In the genomic region with DNA sequence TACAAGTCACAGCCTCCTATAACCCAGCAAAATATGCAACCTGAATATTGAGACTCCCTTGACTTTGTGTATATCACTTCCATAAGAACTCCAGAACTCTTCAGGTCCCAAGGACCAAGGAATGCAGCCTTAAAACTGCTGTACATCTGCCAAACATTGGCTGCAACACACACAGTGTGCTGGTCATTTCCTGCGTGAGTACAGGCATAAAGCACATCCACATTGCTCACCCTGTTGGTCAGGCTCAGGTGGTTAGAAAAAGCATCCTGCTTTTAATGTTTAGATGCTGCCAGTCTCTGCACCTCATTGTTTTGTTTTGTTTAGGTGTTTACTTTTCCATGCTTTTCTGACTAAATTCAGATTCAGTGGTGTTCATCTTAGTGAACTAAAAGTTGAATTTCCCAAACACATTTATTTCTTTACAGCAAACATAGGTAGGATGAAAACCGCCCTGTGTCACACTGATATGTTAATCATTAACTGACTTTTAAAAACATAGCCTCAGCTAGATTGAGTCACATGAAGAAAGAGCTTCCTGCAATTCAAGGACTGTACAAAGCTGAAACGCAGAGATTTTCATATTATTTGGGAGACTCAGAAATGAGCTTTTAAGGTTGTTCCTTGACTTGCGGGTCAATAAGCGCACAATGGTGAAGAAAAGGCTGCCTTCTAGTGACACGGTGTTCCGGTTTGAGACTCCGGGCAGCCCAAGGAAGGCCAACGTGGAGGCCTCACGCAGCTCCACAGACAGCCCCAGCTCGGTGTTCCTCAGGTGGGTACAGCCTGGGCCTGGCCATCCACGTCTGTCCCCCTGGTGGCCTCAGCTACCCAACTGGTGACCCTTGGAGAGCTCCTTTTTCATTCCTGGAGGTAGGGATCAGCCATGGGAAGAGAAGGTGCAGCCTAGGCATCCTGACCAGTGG, we compare ENCODE assay signal across 10 cellular contexts. TPM values are rescaled to one million over a fixed set of nuclear protein-coding genes. Genes with fewer than 3 reads are reported as not detected.
A peak's percentile ranks its signal among the peaks of the same experiment; 100 is the strongest.
DNase-seq lines count a peak whose midpoint lies in the region; ATAC-seq and TF ChIP-seq lines count a peak whose summit lies in the region.
"Had no signal": no experiment of that assay in that cellular context is flagged by ENCODE, and none has a peak within 500 bp of the region (broad histone marks: within the 10 kb centered on the region; RNA-seq: fewer than 3 reads in every experiment).

No MANE protein-coding gene starts in this region.

- no peak for TF ChIP-seq EP300 in gastroesophageal sphincter (IDR thresholded peaks at IDR 0.05)

- H3K4me1 Mint-ChIP-seq in neural progenitor cell: peaks cover 30% of the 10 kb centered on the region

- H3K9me3 Mint-ChIP-seq in neural progenitor cell: no peaks in the 10 kb centered on the region

- H3K9me3 ChIP-seq in endocrine pancreas (ENCODE audit: control insufficient read depth, low read length): no peaks in the 10 kb centered on the region
- H3K9me3 ChIP-seq in neural progenitor cell (ENCODE audit: low read depth): no peaks in the 10 kb centered on the region
- H3K9me3 ChIP-seq in gastroesophageal sphincter: no peaks in the 10 kb centered on the region

- H3K4me2 ChIP-seq in neural progenitor cell: no peak overlapping the region

- no peaks in the 10 kb centered on the region for H4K20me1 ChIP-seq in neural progenitor cell (ENCODE audit: low read depth)

- peaks cover 21% of the 10 kb centered on the region for H3F3A ChIP-seq in neural progenitor cell (ENCODE audit: low read depth)

- H2AFZ ChIP-seq in neural progenitor cell (replicated peaks): peak overlapping the region; percentile 78

- ATAC-seq in gastroesophageal sphincter (no peak), GM21381 (IDR thresholded peaks at IDR 0.05; ENCODE audit: unreplicated experiment) (no peak)

- peak; percentile 80 for DNase-seq in ELR (ENCODE audit: low read depth)
- DNase-seq in LoVo (ENCODE audit: low spot score): peak; percentile 82
- DNase-seq in neural progenitor cell (ENCODE audit: low spot score): no peak
- DNase-seq in CD1c-positive myeloid dendritic cell (ENCODE audit: extremely low spot score): no peak
- DNase-seq in OCI-M2 (lab: John Stamatoyannopoulos, UW; ENCODE audit: unreplicated experiment): no peak
- DNase-seq: DMS79, NCI-H524 had no signal

- H3K27ac ChIP-seq in neural progenitor cell: no peak overlapping the region
- no peak overlapping the region for H3K27ac ChIP-seq in gastroesophageal sphincter

- no peaks in the 10 kb centered on the region for H3K27me3 ChIP-seq in endocrine pancreas (ENCODE audit: control insufficient read depth, insufficient read depth, low read length)
- no peaks in the 10 kb centered on the region for H3K27me3 ChIP-seq in neural progenitor cell
- H3K27me3 ChIP-seq in gastroesophageal sphincter: no peaks in the 10 kb centered on the region

- no peak overlapping the region for H3K4me3 Mint-ChIP-seq in neural progenitor cell

- TF ChIP-seq POLR2A in gastroesophageal sphincter (IDR thresholded peaks at IDR 0.05): no peak

- H3K4me1 ChIP-seq in endocrine pancreas (ENCODE audit: control insufficient read depth, insufficient read depth, low read length) (peaks cover 10% of the 10 kb centered on the region), neural progenitor cell (peaks cover 31% of the 10 kb centered on the region), gastroesophageal sphincter (peaks cover 0 to 15% (median 0%) of the 10 kb centered on the region in 3 donors)

- H3K27me3 Mint-ChIP-seq in neural progenitor cell (ENCODE audit: insufficient read depth, low read depth): no peaks in the 10 kb centered on the region

- no peaks in the 10 kb centered on the region for H3K79me2 ChIP-seq in neural progenitor cell (ENCODE audit: low read depth)

- TF ChIP-seq CTCF in neural progenitor cell (IDR thresholded peaks at IDR 0.05) (peak; percentile 16), gastroesophageal sphincter (IDR thresholded peaks at IDR 0.05) (no peak)

- no peaks in the 10 kb centered on the region for H3K36me3 Mint-ChIP-seq in neural progenitor cell

- H3K4me3 ChIP-seq in endocrine pancreas (ENCODE audit: control insufficient read depth, insufficient read depth, low read length) (peak overlapping the region; percentile 85), neural progenitor cell (no peak overlapping the region), gastroesophageal sphincter (no peak overlapping the region)

- H3K36me3 ChIP-seq in endocrine pancreas (ENCODE audit: control insufficient read depth, insufficient read depth, low read length): no peaks in the 10 kb centered on the region
- H3K36me3 ChIP-seq in neural progenitor cell: no peaks in the 10 kb centered on the region
- no peaks in the 10 kb centered on the region for H3K36me3 ChIP-seq in gastroesophageal sphincter

- H3K27ac Mint-ChIP-seq in neural progenitor cell: no peak overlapping the region

- H3K9ac ChIP-seq in endocrine pancreas (ENCODE audit: control insufficient read depth, insufficient read depth, low read length) (peak overlapping the region; percentile 87), neural progenitor cell (no peak overlapping the region)

- WGBS in gastroesophageal sphincter (ENCODE audit: low coverage in 1 of 2), 2 donors: 90 to 94% methylated on average over 5 to 11 of the region's 12 CpGs

RNA-seq across cellular contexts. Expression of gene GRAMD2B, which starts 52.2 kb away (rescaled TPM):
- total RNA-seq in neural progenitor cell (ENCODE audit: low replicate concordance): 8.6 and 11.0 TPM in 2 replicates
- 10 to 100 TPM; 47.7 to 66.0 (median 53.2) TPM for total RNA-seq in gastroesophageal sphincter

Comparison
In these comparisons a context has a peak if more than half of its experiments do, and no peak if none do; other contexts are left out.
1. DNase-seq: peak in ELR (single experiment) and LoVo (single experiment); none in neural progenitor cell (single experiment), CD1c-positive myeloid dendritic cell (single experiment) and OCI-M2 (single experiment).